Comparison of ENCODE assay signal across 1 cellular context in genomic region chr2:53505814-53506213, GRCh38.
TF ChIP-seq lines count a peak whose summit lies in the region.

No MANE protein-coding gene starts in this region.

TF ChIP-seq in WTC11, 78 proteins besides CTCF, POLR2A, EP300 and RAD21 (continued from another document):
- TF ChIP-seq E2F1 (CRISPR knock-in tag; IDR thresholded peaks at IDR 0.05) (no peak), ATF1 (CRISPR knock-in tag; IDR thresholded peaks at IDR 0.05) (no peak), MYBL2 (CRISPR knock-in tag; IDR thresholded peaks at IDR 0.05) (no peak), TEAD4 (CRISPR knock-in tag; IDR thresholded peaks at IDR 0.05) (no peak), GABPB1 (CRISPR knock-in tag; IDR thresholded peaks at IDR 0.05) (no peak), NR3C1 (CRISPR knock-in tag; conservative IDR thresholded peaks at IDR 0.05; ENCODE audit: low read depth) (no peak), MXD4 (CRISPR knock-in tag; IDR thresholded peaks at IDR 0.05; ENCODE audit: borderline replicate concordance) (no peak), GRHL2 (CRISPR knock-in tag; IDR thresholded peaks at IDR 0.05; ENCODE audit: insufficient replicate concordance, severe bottlenecking) (no peak)
- TF ChIP-seq, protein P1, sequence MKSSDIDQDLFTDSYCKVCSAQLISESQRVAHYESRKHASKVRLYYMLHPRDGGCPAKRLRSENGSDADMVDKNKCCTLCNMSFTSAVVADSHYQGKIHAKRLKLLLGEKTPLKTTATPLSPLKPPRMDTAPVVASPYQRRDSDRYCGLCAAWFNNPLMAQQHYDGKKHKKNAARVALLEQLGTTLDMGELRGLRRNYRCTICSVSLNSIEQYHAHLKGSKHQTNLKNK (CRISPR knock-in tag; IDR thresholded peaks at IDR 0.05): no peak
- TF ChIP-seq, protein P2, sequence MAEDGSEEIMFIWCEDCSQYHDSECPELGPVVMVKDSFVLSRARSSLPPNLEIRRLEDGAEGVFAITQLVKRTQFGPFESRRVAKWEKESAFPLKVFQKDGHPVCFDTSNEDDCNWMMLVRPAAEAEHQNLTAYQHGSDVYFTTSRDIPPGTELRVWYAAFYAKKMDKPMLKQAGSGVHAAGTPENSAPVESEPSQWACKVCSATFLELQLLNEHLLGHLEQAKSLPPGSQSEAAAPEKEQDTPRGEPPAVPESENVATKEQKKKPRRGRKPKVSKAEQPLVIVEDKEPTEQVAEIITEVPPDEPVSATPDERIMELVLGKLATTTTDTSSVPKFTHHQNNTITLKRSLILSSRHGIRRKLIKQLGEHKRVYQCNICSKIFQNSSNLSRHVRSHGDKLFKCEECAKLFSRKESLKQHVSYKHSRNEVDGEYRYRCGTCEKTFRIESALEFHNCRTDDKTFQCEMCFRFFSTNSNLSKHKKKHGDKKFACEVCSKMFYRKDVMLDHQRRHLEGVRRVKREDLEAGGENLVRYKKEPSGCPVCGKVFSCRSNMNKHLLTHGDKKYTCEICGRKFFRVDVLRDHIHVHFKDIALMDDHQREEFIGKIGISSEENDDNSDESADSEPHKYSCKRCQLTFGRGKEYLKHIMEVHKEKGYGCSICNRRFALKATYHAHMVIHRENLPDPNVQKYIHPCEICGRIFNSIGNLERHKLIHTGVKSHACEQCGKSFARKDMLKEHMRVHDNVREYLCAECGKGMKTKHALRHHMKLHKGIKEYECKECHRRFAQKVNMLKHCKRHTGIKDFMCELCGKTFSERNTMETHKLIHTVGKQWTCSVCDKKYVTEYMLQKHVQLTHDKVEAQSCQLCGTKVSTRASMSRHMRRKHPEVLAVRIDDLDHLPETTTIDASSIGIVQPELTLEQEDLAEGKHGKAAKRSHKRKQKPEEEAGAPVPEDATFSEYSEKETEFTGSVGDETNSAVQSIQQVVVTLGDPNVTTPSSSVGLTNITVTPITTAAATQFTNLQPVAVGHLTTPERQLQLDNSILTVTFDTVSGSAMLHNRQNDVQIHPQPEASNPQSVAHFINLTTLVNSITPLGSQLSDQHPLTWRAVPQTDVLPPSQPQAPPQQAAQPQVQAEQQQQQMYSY (CRISPR knock-in tag; IDR thresholded peaks at IDR 0.05): no peak
- TF ChIP-seq, protein P3, sequence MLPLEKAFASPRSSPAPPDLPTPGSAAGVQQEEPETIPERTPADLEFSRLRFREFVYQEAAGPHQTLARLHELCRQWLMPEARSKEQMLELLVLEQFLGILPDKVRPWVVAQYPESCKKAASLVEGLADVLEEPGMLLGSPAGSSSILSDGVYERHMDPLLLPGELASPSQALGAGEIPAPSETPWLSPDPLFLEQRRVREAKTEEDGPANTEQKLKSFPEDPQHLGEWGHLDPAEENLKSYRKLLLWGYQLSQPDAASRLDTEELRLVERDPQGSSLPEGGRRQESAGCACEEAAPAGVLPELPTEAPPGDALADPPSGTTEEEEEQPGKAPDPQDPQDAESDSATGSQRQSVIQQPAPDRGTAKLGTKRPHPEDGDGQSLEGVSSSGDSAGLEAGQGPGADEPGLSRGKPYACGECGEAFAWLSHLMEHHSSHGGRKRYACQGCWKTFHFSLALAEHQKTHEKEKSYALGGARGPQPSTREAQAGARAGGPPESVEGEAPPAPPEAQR (CRISPR knock-in tag; IDR thresholded peaks at IDR 0.05): no peak
TF ChIP-seq in WTC11: peak in this region for 0.
